1 cellular context compared by ENCODE assay signal in the genomic region with DNA sequence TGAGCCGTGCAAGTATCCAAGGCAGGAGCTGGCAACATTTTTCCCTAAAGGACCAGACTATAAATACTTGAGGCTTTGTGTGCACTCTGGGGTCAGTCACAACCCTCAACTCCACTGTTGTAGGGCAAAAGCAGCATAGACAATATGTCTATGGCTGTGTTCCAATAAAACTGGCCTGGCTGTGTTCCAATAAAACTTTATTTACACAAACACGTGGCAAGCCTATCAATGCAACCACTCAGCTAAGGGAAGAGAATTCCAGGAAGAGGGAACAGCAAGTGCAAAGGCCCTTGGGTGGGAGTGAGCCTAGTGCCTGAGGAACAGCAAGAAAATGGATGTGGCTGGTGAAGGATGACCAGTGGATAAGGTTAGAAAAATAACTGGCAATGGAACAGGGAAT.
A peak's percentile ranks its signal among the peaks of the same experiment; 100 is the strongest.
TF ChIP-seq lines count a peak whose summit lies in the region.

No MANE protein-coding gene starts in this region.

TF ChIP-seq in K562, 482 proteins besides CTCF, POLR2A, EP300 and RAD21 (continued from another document):
- TF ChIP-seq, protein P1, sequence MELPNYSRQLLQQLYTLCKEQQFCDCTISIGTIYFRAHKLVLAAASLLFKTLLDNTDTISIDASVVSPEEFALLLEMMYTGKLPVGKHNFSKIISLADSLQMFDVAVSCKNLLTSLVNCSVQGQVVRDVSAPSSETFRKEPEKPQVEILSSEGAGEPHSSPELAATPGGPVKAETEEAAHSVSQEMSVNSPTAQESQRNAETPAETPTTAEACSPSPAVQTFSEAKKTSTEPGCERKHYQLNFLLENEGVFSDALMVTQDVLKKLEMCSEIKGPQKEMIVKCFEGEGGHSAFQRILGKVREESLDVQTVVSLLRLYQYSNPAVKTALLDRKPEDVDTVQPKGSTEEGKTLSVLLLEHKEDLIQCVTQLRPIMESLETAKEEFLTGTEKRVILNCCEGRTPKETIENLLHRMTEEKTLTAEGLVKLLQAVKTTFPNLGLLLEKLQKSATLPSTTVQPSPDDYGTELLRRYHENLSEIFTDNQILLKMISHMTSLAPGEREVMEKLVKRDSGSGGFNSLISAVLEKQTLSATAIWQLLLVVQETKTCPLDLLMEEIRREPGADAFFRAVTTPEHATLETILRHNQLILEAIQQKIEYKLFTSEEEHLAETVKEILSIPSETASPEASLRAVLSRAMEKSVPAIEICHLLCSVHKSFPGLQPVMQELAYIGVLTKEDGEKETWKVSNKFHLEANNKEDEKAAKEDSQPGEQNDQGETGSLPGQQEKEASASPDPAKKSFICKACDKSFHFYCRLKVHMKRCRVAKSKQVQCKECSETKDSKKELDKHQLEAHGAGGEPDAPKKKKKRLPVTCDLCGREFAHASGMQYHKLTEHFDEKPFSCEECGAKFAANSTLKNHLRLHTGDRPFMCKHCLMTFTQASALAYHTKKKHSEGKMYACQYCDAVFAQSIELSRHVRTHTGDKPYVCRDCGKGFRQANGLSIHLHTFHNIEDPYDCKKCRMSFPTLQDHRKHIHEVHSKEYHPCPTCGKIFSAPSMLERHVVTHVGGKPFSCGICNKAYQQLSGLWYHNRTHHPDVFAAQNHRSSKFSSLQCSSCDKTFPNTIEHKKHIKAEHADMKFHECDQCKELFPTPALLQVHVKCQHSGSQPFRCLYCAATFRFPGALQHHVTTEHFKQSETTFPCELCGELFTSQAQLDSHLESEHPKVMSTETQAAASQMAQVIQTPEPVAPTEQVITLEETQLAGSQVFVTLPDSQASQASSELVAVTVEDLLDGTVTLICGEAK (IDR thresholded peaks at IDR 0.05), result peak; percentile 79
- TF ChIP-seq, protein P1 (CRISPR knock-in tag; IDR thresholded peaks at IDR 0.05), result no peak
- TF ChIP-seq, protein P2, sequence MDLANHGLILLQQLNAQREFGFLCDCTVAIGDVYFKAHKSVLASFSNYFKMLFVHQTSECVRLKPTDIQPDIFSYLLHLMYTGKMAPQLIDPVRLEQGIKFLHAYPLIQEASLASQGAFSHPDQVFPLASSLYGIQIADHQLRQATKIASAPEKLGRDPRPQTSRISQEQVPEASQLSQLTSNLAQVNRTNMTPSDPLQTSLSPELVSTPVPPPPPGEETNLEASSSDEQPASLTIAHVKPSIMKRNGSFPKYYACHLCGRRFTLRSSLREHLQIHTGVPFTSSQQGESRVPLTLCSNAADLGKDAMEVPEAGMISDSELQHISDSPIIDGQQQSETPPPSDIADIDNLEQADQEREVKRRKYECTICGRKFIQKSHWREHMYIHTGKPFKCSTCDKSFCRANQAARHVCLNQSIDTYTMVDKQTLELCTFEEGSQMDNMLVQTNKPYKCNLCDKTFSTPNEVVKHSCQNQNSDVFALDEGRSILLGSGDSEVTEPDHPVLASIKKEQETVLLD (IDR thresholded peaks at IDR 0.05), result no peak
